In genomic region chr20:36745927-36746659, GRCh38 we compare ENCODE assay signal across 8 cellular contexts. TPM values are rescaled to one million over a fixed set of nuclear protein-coding genes. Genes with fewer than 3 reads are reported as not detected.
A peak's percentile ranks its signal among the peaks of the same experiment; 100 is the strongest.
DNase-seq lines count a peak whose midpoint lies in the region; ATAC-seq and TF ChIP-seq lines count a peak whose summit lies in the region.

Gene NDRG3, minus strand, starts transcription at chr20:36746090. Its CDS starts 24,355 bp downstream, at chr20:36721735.

- no peaks in the 10 kb centered on the region for H3K9me3 Mint-ChIP-seq in CD4-positive, alpha-beta T cell
- no peaks in the 10 kb centered on the region for H3K9me3 Mint-ChIP-seq in activated CD4-positive, alpha-beta memory T cell treated with anti-CD3 and anti-CD28 coated beads, Interleukin-2, amount 10 ng/mL, durations not matched to agents 7 days and 5 days

- H3K36me3 Mint-ChIP-seq in CD4-positive, alpha-beta T cell (ENCODE audit: low read depth), result no peaks in the 10 kb centered on the region
- H3K36me3 Mint-ChIP-seq in activated CD4-positive, alpha-beta memory T cell treated with anti-CD3 and anti-CD28 coated beads, Interleukin-2, amount 10 ng/mL, durations not matched to agents 7 days and 5 days (ENCODE audit: low read depth), result peaks cover 10% of the 10 kb centered on the region

- peak; percentile 98 for ATAC-seq in CD4-positive, alpha-beta T cell (ENCODE audit: poor library complexity)
- ATAC-seq in GM19438 (IDR thresholded peaks at IDR 0.05; ENCODE audit: low read depth, unreplicated experiment), result peak; percentile 87
- peak; percentile 99 for ATAC-seq in lower lobe of right lung

- POLR2A ChIA-PET in CD4-positive, alpha-beta T cell (lab: Charles Lee), result interaction anchor here (0.6 to 4.3 kb wide), 13 partner anchors 9 to 286 kb away, joined by 3 to 48 read pairs (median 4); partner anchors contain the start of genes DSN1 and RAB5IF
- POLR2A ChIA-PET in activated CD4-positive, alpha-beta memory T cell treated with anti-CD3 and anti-CD28 coated beads, Interleukin-2, amount 10 ng/mL, durations not matched to agents 7 days and 5 days (lab: Charles Lee), result interaction anchor here (0.6 to 3.3 kb wide), 11 partner anchors 9 to 1004 kb away, joined by 3 to 21 read pairs (median 4); partner anchors contain the start of genes DSN1, RBM39 and SLA2

- peak within 1 kb of the TSS; percentile 89 for H3K4me3 ChIP-seq in lower lobe of right lung

- H3K4me1 Mint-ChIP-seq in CD4-positive, alpha-beta T cell (ENCODE audit: low read depth), result peaks cover 21% of the 10 kb centered on the region
- H3K4me1 Mint-ChIP-seq in activated CD4-positive, alpha-beta memory T cell treated with anti-CD3 and anti-CD28 coated beads, Interleukin-2, amount 10 ng/mL, durations not matched to agents 7 days and 5 days, result peaks cover 27% of the 10 kb centered on the region

- peak within 1 kb of the TSS; percentile 89 for H3K27ac Mint-ChIP-seq in CD4-positive, alpha-beta T cell
- peak within 1 kb of the TSS; percentile 64 for H3K27ac Mint-ChIP-seq in activated CD4-positive, alpha-beta memory T cell treated with anti-CD3 and anti-CD28 coated beads, Interleukin-2, amount 10 ng/mL, durations not matched to agents 7 days and 5 days

- no peak within 1 kb of the TSS for H3K27ac ChIP-seq in CD4-positive, alpha-beta T cell (ENCODE audit: low read depth, low read length)
- peak within 1 kb of the TSS; percentile 73 for H3K27ac ChIP-seq in lower lobe of right lung

- no peaks in the 10 kb centered on the region for H3K27me3 Mint-ChIP-seq in CD4-positive, alpha-beta T cell
- H3K27me3 Mint-ChIP-seq in activated CD4-positive, alpha-beta memory T cell treated with anti-CD3 and anti-CD28 coated beads, Interleukin-2, amount 10 ng/mL, durations not matched to agents 7 days and 5 days, result no peaks in the 10 kb centered on the region

- no peaks in the 10 kb centered on the region for H3K36me3 ChIP-seq in lower lobe of right lung

- peak; percentile 84 to 92 (median 90) for DNase-seq in CD4-positive, alpha-beta T cell
- DNase-seq in HK-2 (ENCODE audit: unreplicated experiment) (peak; percentile 95), NCI-H82 treated with DMSO at 0.1 percent for 48 hours (lab: John Stamatoyannopoulos, UW; ENCODE audit: unreplicated experiment) (peak; percentile 89), ecto neural progenitor cell (ENCODE audit: low spot score) (peak; percentile 95), lower lobe of right lung (peak; percentile 97)
- DNase-seq in activated CD4-positive, alpha-beta memory T cell treated with anti-CD3 and anti-CD28 coated beads, Interleukin-2, amount 10 ng/mL, durations not matched to agents 7 days and 5 days, result peak; percentile 94
- peak; percentile 81 to 90 (median 84) for DNase-seq in stimulated activated CD4-positive, alpha-beta T cell treated with anti-CD3 and anti-CD28 coated beads, TNF-alpha, amount 100 ng/mL, for 24 hours (ENCODE audit: low read depth in 3 of 3)

- no peaks in the 10 kb centered on the region for H3K9me3 ChIP-seq in CD4-positive, alpha-beta T cell (ENCODE audit: control insufficient read depth, low read length)
- no peaks in the 10 kb centered on the region for H3K9me3 ChIP-seq in lower lobe of right lung

- H3K27me3 ChIP-seq in CD4-positive, alpha-beta T cell (ENCODE audit: control insufficient read depth, insufficient read depth, low read length), result no peaks in the 10 kb centered on the region
- H3K27me3 ChIP-seq in lower lobe of right lung (ENCODE audit: low read depth), result no peaks in the 10 kb centered on the region

- intact Hi-C loops in CD4-positive, alpha-beta T cell (cut with DNase I, micrococcal nuclease), result loop anchor here (1.0 to 5.0 kb wide), 3 partner anchors 28 to 284 kb away; no protein-coding TSS in a partner anchor
- intact Hi-C loops in lower lobe of right lung (cut with DNase I), result no loop called here

- TF ChIP-seq CTCF in CD4-positive, alpha-beta T cell (IDR thresholded peaks at IDR 0.05), result no peak
- peak; percentile 13 for TF ChIP-seq CTCF in lower lobe of right lung (IDR thresholded peaks at IDR 0.05)

- H3K4me3 Mint-ChIP-seq in CD4-positive, alpha-beta T cell, result peak within 1 kb of the TSS; percentile 90
- H3K4me3 Mint-ChIP-seq in activated CD4-positive, alpha-beta memory T cell treated with anti-CD3 and anti-CD28 coated beads, Interleukin-2, amount 10 ng/mL, durations not matched to agents 7 days and 5 days, result peak within 1 kb of the TSS; percentile 82

- CTCF ChIA-PET in CD4-positive, alpha-beta T cell (lab: Charles Lee), result interaction anchor here (0.8 to 1.6 kb wide), 4 partner anchors 10 to 140 kb away, joined by 3 to 8 read pairs (median 4); partner anchors contain the start of genes DSN1 and RAB5IF
- CTCF ChIA-PET in activated CD4-positive, alpha-beta memory T cell treated with anti-CD3 and anti-CD28 coated beads, Interleukin-2, amount 10 ng/mL, durations not matched to agents 7 days and 5 days (lab: Charles Lee), result interaction anchor here (0.6 to 2.8 kb wide), 10 partner anchors 9 to 100 kb away, joined by 3 to 25 read pairs (median 5); partner anchors contain the start of genes DSN1 and SLA2

- H3K4me1 ChIP-seq in lower lobe of right lung, result peaks cover 16% of the 10 kb centered on the region

RNA-seq across cellular contexts. Expression of gene NDRG3, which starts in this region (rescaled TPM):
- total RNA-seq in CD4-positive, alpha-beta T cell, result 10 to 100 TPM; 17.3 to 17.5 TPM
- 10 to 100 TPM; 32.8 to 33.7 TPM for total RNA-seq in activated CD4-positive, alpha-beta memory T cell treated with anti-CD3 and anti-CD28 coated beads, Interleukin-2, amount 10 ng/mL, durations not matched to agents 7 days and 5 days
- total RNA-seq in lower lobe of right lung, result 30.4 TPM
